Comparison of ENCODE assay signal across 1 cellular context in genomic region chr17:17830740-17831207, GRCh38.
TF ChIP-seq lines count a peak whose summit lies in the region.

No MANE protein-coding gene starts in this region.

TF ChIP-seq in HepG2, 621 proteins besides CTCF, POLR2A, EP300 and RAD21 (continued from another document):
- TF ChIP-seq NR2F2 (IDR thresholded peaks at IDR 0.05; ENCODE audit: borderline replicate concordance, low read depth) (peak; percentile 91), GPN1 (CRISPR knock-in tag; IDR thresholded peaks at IDR 0.05; ENCODE audit: borderline replicate concordance) (no peak), ADNP (CRISPR knock-in tag; IDR thresholded peaks at IDR 0.05) (0 out of 2 replicates have a peak, but pooled peaks have one; percentile 24), ZNF720 (CRISPR knock-in tag; IDR thresholded peaks at IDR 0.05) (no peak), ZNF781 (CRISPR knock-in tag; IDR thresholded peaks at IDR 0.05; ENCODE audit: borderline replicate concordance, not compliant biosample characterization) (no peak), ZNF260 (CRISPR knock-in tag; IDR thresholded peaks at IDR 0.05; ENCODE audit: borderline replicate concordance, low read depth) (no peak), ZNF646 (CRISPR knock-in tag; IDR thresholded peaks at IDR 0.05) (0 out of 2 replicates have a peak, but pooled peaks have one; percentile 36), ZNF501 (CRISPR knock-in tag; IDR thresholded peaks at IDR 0.05) (peak; percentile 71; the same call in 1 of the 2 replicates), ZKSCAN8 (CRISPR knock-in tag; IDR thresholded peaks at IDR 0.05; ENCODE audit: borderline replicate concordance) (peak; percentile 64; the same call in 1 of the 2 replicates), PAXIP1 (CRISPR knock-in tag; conservative IDR thresholded peaks at IDR 0.05) (peak; percentile 98), NR2C2 (CRISPR knock-in tag; IDR thresholded peaks at IDR 0.05; ENCODE audit: borderline replicate concordance) (peak; percentile 97), ZNF446 (CRISPR knock-in tag; IDR thresholded peaks at IDR 0.05) (no peak), ZNF44 (CRISPR knock-in tag; IDR thresholded peaks at IDR 0.05) (no peak), ZNF704 (CRISPR knock-in tag; IDR thresholded peaks at IDR 0.05; ENCODE audit: borderline replicate concordance) (no peak), ZNF382 (CRISPR knock-in tag; IDR thresholded peaks at IDR 0.05; ENCODE audit: borderline replicate concordance) (no peak), ZSCAN30 (CRISPR knock-in tag; IDR thresholded peaks at IDR 0.05) (no peak), ZNF878 (CRISPR knock-in tag; IDR thresholded peaks at IDR 0.05) (no peak), ZNF121 (CRISPR knock-in tag; IDR thresholded peaks at IDR 0.05) (no peak; the same call in 1 of the 2 replicates), RFXAP (CRISPR knock-in tag; IDR thresholded peaks at IDR 0.05; ENCODE audit: borderline replicate concordance) (peak; percentile 86; the same call in 1 of the 2 replicates), ZNF879 (CRISPR knock-in tag; IDR thresholded peaks at IDR 0.05) (no peak)
- TF ChIP-seq, protein P1, sequence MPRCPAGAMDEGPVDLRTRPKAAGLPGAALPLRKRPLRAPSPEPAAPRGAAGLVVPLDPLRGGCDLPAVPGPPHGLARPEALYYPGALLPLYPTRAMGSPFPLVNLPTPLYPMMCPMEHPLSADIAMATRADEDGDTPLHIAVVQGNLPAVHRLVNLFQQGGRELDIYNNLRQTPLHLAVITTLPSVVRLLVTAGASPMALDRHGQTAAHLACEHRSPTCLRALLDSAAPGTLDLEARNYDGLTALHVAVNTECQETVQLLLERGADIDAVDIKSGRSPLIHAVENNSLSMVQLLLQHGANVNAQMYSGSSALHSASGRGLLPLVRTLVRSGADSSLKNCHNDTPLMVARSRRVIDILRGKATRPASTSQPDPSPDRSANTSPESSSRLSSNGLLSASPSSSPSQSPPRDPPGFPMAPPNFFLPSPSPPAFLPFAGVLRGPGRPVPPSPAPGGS (CRISPR knock-in tag; IDR thresholded peaks at IDR 0.05), result no peak
